8 cellular contexts compared by ENCODE assay signal in genomic region chr7:130242198-130243014, GRCh38. TPM values are rescaled to one million over a fixed set of nuclear protein-coding genes. Genes with fewer than 3 reads are reported as not detected.
A peak's percentile ranks its signal among the peaks of the same experiment; 100 is the strongest.
DNase-seq lines count a peak whose midpoint lies in the region; ATAC-seq lines count a peak whose summit lies in the region.

No MANE protein-coding gene starts in this region.

- no peak overlapping the region for H3K27ac ChIP-seq in Karpas-422 (ENCODE audit: low read length)

- no peaks in the 10 kb centered on the region for H3K4me1 ChIP-seq in Karpas-422 (ENCODE audit: low read length)

- no peaks in the 10 kb centered on the region for H4K20me1 ChIP-seq in Karpas-422 (ENCODE audit: insufficient read depth, low read depth, low read length)

- no peaks in the 10 kb centered on the region for H3K27me3 ChIP-seq in Karpas-422 (ENCODE audit: low read length)

- H3K4me3 ChIP-seq in Karpas-422 (ENCODE audit: low read length) = no peak overlapping the region

- H3K4me1 Mint-ChIP-seq in stimulated activated memory B cell treated with anti-CD40 and anti-IgM and Interleukin-4, amounts not matched to agents 10 μg/mL and 1 μg/mL and 100 μg/mL, for 72 hours = peaks cover 12% of the 10 kb centered on the region

- no peak overlapping the region; the same call in 1 of the 2 replicates for H2AFZ ChIP-seq in Karpas-422 (ENCODE audit: low read length)

- no peak overlapping the region for H3K4me3 Mint-ChIP-seq in stimulated activated memory B cell treated with anti-CD40 and anti-IgM and Interleukin-4, amounts not matched to agents 10 μg/mL and 1 μg/mL and 100 μg/mL, for 72 hours

- H3K9ac ChIP-seq in Karpas-422 (ENCODE audit: low read length) = no peak overlapping the region

- no peaks in the 10 kb centered on the region for H3K36me3 ChIP-seq in Karpas-422 (ENCODE audit: insufficient read depth, low read length)

- no peak for ATAC-seq in stimulated activated memory B cell treated with anti-CD40 and anti-IgM and Interleukin-4, amounts not matched to agents 10 μg/mL and 1 μg/mL and 100 μg/mL, for 72 hours

- peaks cover 9% of the 10 kb centered on the region for H3K9me3 Mint-ChIP-seq in stimulated activated memory B cell treated with anti-CD40 and anti-IgM and Interleukin-4, amounts not matched to agents 10 μg/mL and 1 μg/mL and 100 μg/mL, for 72 hours

- peaks cover 8% of the 10 kb centered on the region for H3K27me3 Mint-ChIP-seq in stimulated activated memory B cell treated with anti-CD40 and anti-IgM and Interleukin-4, amounts not matched to agents 10 μg/mL and 1 μg/mL and 100 μg/mL, for 72 hours

- H3K36me3 Mint-ChIP-seq in stimulated activated memory B cell treated with anti-CD40 and anti-IgM and Interleukin-4, amounts not matched to agents 10 μg/mL and 1 μg/mL and 100 μg/mL, for 72 hours = peaks cover 6% of the 10 kb centered on the region

- DNase-seq in NCI-H446 (lab: John Stamatoyannopoulos, UW) (peak; percentile 43 to 45), NCI-H446 treated with DMSO at 0.1 percent for 48 hours (lab: John Stamatoyannopoulos, UW) (no peak), Karpas-422 (peak; percentile 73), T follicular helper cell (ENCODE audit: low read depth) (peak; percentile 25), amniotic epithelial cell (ENCODE audit: low read depth) (peak; percentile 92), hepatic stellate cell (ENCODE audit: low spot score) (peak; percentile 56)
- DNase-seq in stimulated activated CD4-positive, alpha-beta T cell treated with anti-CD3 and anti-CD28 coated beads, Interleukin-12 subunit alpha, Interleukin-12 subunit beta, amount 100 ng/mL, for 4 hours = peak; percentile 70

- no peaks in the 10 kb centered on the region for H3K9me2 ChIP-seq in Karpas-422 (replicated peaks; ENCODE audit: insufficient read depth, low read length)

- H3K4me2 ChIP-seq in Karpas-422 (ENCODE audit: low read depth, low read length, poor library complexity, severe bottlenecking) = no peak overlapping the region

- H3K79me2 ChIP-seq in Karpas-422 (ENCODE audit: low read length) = no peaks in the 10 kb centered on the region

- no peak overlapping the region for H3K27ac Mint-ChIP-seq in stimulated activated memory B cell treated with anti-CD40 and anti-IgM and Interleukin-4, amounts not matched to agents 10 μg/mL and 1 μg/mL and 100 μg/mL, for 72 hours

- H3K9me3 ChIP-seq in Karpas-422 (ENCODE audit: low read length) = no peaks in the 10 kb centered on the region

RNA-seq across cellular contexts. Expression of gene CPA2, which starts 24.3 kb away (rescaled TPM):
- total RNA-seq in Karpas-422 (2014; rRNA removed; shearing (Covaris generic); ENCODE audit: low replicate concordance) = not detected in 2 replicates

RNA-seq across cellular contexts. Expression of gene SSMEM1, which starts 34.7 kb away (rescaled TPM):
- not detected in 2 replicates for total RNA-seq in Karpas-422 (2014; rRNA removed; shearing (Covaris generic); ENCODE audit: low replicate concordance)

RNA-seq across cellular contexts. Expression of gene TMEM209, which starts 37.2 kb away (rescaled TPM):
- 20.9 and 68.9 TPM in 2 replicates for total RNA-seq in Karpas-422 (2014; rRNA removed; shearing (Covaris generic); ENCODE audit: low replicate concordance)

RNA-seq across cellular contexts. Expression of gene CPA4, which starts 50.6 kb away (rescaled TPM):
- total RNA-seq in Karpas-422 (2014; rRNA removed; shearing (Covaris generic); ENCODE audit: low replicate concordance) = not detected in 2 replicates
